In the genomic region with DNA sequence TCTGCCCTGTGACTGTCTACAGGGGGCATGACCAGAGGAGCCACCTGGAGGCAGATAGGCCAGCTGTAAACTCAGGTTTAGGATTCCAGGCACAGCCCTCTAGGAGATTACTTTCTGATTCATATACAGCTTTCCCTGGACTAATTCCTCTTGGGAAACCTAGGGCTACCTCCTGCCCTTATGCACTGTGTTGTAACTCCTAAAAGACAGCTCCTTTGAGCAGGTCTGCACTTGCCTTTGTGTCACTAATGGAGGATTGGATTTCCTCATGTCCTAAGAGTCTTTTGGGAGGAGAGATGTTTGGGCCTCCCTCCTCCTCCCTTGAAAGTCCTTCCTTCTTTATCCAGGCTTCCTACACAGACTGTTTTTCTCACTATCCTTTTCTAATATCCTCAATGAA, we compare ENCODE assay signal across 28 cellular contexts.
A peak's percentile ranks its signal among the peaks of the same experiment; 100 is the strongest.
DNase-seq lines count a peak whose midpoint lies in the region; ATAC-seq and TF ChIP-seq lines count a peak whose summit lies in the region.
"Had no signal": no experiment of that assay in that cellular context is flagged by ENCODE, and none has a peak within 500 bp of the region (broad histone marks: within the 10 kb centered on the region; RNA-seq: fewer than 3 reads in every experiment).

No MANE protein-coding gene starts in this region.

- no peak overlapping the region for H3K4me3 ChIP-seq in breast epithelium
- no peak overlapping the region for H3K4me3 ChIP-seq in RWPE2 (ENCODE audit: severe bottlenecking)
- H3K4me3 ChIP-seq: prostate gland, SK-N-MC had no signal

- H3K27ac ChIP-seq in breast epithelium = no peak overlapping the region
- H3K27ac ChIP-seq in RWPE2 (ENCODE audit: poor library complexity, severe bottlenecking) = no peak overlapping the region
- no peak overlapping the region for H3K27ac ChIP-seq in foreskin keratinocyte
- no peak overlapping the region for H3K27ac ChIP-seq in substantia nigra (ENCODE audit: low read depth, low read length, poor library complexity, severe bottlenecking)
- H3K27ac ChIP-seq: 22Rv1, prostate gland, SK-N-MC had no signal

- no peak for TF ChIP-seq POLR2A in breast epithelium (IDR thresholded peaks at IDR 0.05)

- H3K4me1 ChIP-seq in breast epithelium (no peaks in the 10 kb centered on the region), RWPE2 (ENCODE audit: insufficient read depth, poor library complexity, severe bottlenecking) (no peaks in the 10 kb centered on the region), foreskin keratinocyte (no peaks in the 10 kb centered on the region)
- H3K4me1 ChIP-seq: prostate gland had no signal

- H3K36me3 Mint-ChIP-seq in MCF 10A (ENCODE audit: insufficient read depth, unreplicated experiment) = no peaks in the 10 kb centered on the region
- H3K36me3 Mint-ChIP-seq: activated CD4-positive, alpha-beta memory T cell treated with anti-CD3 and anti-CD28 coated beads for 36 hours; CD14-positive monocyte; IgD-negative memory B cell; mesothelial cell of epicardium; type B pancreatic cell had no signal

- intact Hi-C loops in MCF 10A (cut with micrococcal nuclease) = no loop called here
- intact Hi-C loops in breast epithelium (cut with DNase I; ENCODE audit: low total_unique reads) = no loop called here

- ATAC-seq in RWPE2 (ENCODE audit: low read depth) (0 out of 3 replicates have a peak, but pooled peaks have one; percentile 25), foreskin keratinocyte (no peak), GM19328 (IDR thresholded peaks at IDR 0.05; ENCODE audit: unreplicated experiment) (no peak)
- ATAC-seq: activated CD4-positive, CD25-positive, alpha-beta regulatory T cell treated with anti-CD3 and anti-CD28 coated beads, Interleukin-2, amount 50 U/mL, for 24 hours; activated T-cell treated with anti-CD3 and anti-CD28 coated beads, Interleukin-2, amount 50 U/mL, for 72 hours; left ventricle myocardium superior had no signal

- peaks cover 5% of the 10 kb centered on the region for H3K4me1 Mint-ChIP-seq in MCF 10A (ENCODE audit: insufficient read depth, unreplicated experiment)
- H3K4me1 Mint-ChIP-seq: CD14-positive monocyte, mesothelial cell of epicardium had no signal

- H3K27me3 Mint-ChIP-seq in MCF 10A (ENCODE audit: insufficient read depth, unreplicated experiment) = peaks cover 35% of the 10 kb centered on the region
- H3K27me3 Mint-ChIP-seq: activated CD4-positive, alpha-beta memory T cell treated with anti-CD3 and anti-CD28 coated beads for 36 hours; IgD-negative memory B cell; type B pancreatic cell had no signal

- peaks cover 0 to 17% of the 10 kb centered on the region in 2 donors for H3K9me3 ChIP-seq in breast epithelium
- H3K9me3 ChIP-seq in RWPE2 (ENCODE audit: severe bottlenecking) = no peaks in the 10 kb centered on the region
- H3K9me3 ChIP-seq: prostate gland had no signal

- peaks cover 7% of the 10 kb centered on the region for H3K9me3 Mint-ChIP-seq in MCF 10A (ENCODE audit: unreplicated experiment)
- H3K9me3 Mint-ChIP-seq: activated CD4-positive, alpha-beta memory T cell treated with anti-CD3 and anti-CD28 coated beads for 36 hours; type B pancreatic cell had no signal

- H3K4me3 Mint-ChIP-seq in MCF 10A (ENCODE audit: unreplicated experiment) = no peak overlapping the region
- H3K4me3 Mint-ChIP-seq: activated CD4-positive, alpha-beta memory T cell treated with anti-CD3 and anti-CD28 coated beads for 36 hours; activated T-cell treated with anti-CD3 and anti-CD28 coated beads, Interleukin-2, amount 50 U/mL, for 72 hours; CD14-positive monocyte; IgD-negative memory B cell; mesothelial cell of epicardium; type B pancreatic cell had no signal

- TF ChIP-seq CTCF in MCF 10A (IDR thresholded peaks at IDR 0.05; ENCODE audit: unreplicated experiment) (no peak), breast epithelium (IDR thresholded peaks at IDR 0.05) (no peak), RWPE2 (IDR thresholded peaks at IDR 0.05; ENCODE audit: poor library complexity, severe bottlenecking) (no peak), foreskin keratinocyte (conservative IDR thresholded peaks at IDR 0.05) (no peak)

- CTCF ChIA-PET in MCF 10A (lab: Yijun Ruan, JAX) = interaction anchor here (1.0 to 1.2 kb wide), 2 partner anchors 15 to 108 kb away, joined by 3 read pairs; no protein-coding TSS in a partner anchor

- H3K27ac Mint-ChIP-seq in MCF 10A (ENCODE audit: low read depth, unreplicated experiment) = peak overlapping the region; percentile 53
- H3K27ac Mint-ChIP-seq: activated CD4-positive, alpha-beta memory T cell treated with anti-CD3 and anti-CD28 coated beads for 36 hours; activated T-cell treated with anti-CD3 and anti-CD28 coated beads, Interleukin-2, amount 50 U/mL, for 72 hours; CD14-positive monocyte; IgD-negative memory B cell; mesothelial cell of epicardium; type B pancreatic cell had no signal

- peak; percentile 84 for DNase-seq in MCF 10A (ENCODE audit: unreplicated experiment)
- DNase-seq in breast epithelium (ENCODE audit: low spot score in 2 of 2) = no peak
- DNase-seq in RWPE2 (ENCODE audit: low spot score) = no peak
- peak; percentile 13 to 54 for DNase-seq in foreskin keratinocyte
- no peak for DNase-seq in GDM1 (lab: John Stamatoyannopoulos, UW)
- no peak for DNase-seq in T1000 (lab: John Stamatoyannopoulos, UW)
- DNase-seq in substantia nigra (lab: John Stamatoyannopoulos, UW) = no peak
- DNase-seq: activated CD4-positive, alpha-beta memory T cell treated with anti-CD3 and anti-CD28 coated beads for 36 hours; activated T-cell treated with anti-CD3 and anti-CD28 coated beads, Interleukin-2, amount 50 U/mL, for 72 hours; central memory CD4-positive, alpha-beta T cell; cortex of kidney; DND-41; effector memory CD4-positive, alpha-beta T cell; foreskin fibroblast; head of caudate nucleus; kidney; left ventricle myocardium superior; NCI-H446 treated with DMSO at 0.1 percent for 48 hours; stimulated activated CD4-positive, alpha-beta T cell treated with anti-CD3 and anti-CD28 coated beads, Interleukin-4, amount 100 ng/mL, for 4 hours had no signal

- POLR2A ChIA-PET in MCF 10A (lab: Yijun Ruan, JAX) = interaction anchor here (0.6 to 1.6 kb wide), 6 partner anchors 10 to 145 kb away, joined by 3 to 7 read pairs (median 4); no protein-coding TSS in a partner anchor

- BruUV-seq in MCF 10A (replicated peaks; lab: Mats Ljungman, UMichigan) = no TSS peak

- H3K36me3 ChIP-seq in breast epithelium (no peaks in the 10 kb centered on the region), RWPE2 (ENCODE audit: low read depth) (no peaks in the 10 kb centered on the region)
- H3K36me3 ChIP-seq: prostate gland had no signal

- H3K27me3 ChIP-seq in breast epithelium (peaks cover 0 to 27% of the 10 kb centered on the region in 2 donors), RWPE2 (ENCODE audit: insufficient read depth, poor library complexity, severe bottlenecking) (no peaks in the 10 kb centered on the region), foreskin keratinocyte (no peaks in the 10 kb centered on the region)

Comparison
In these comparisons a context has a peak if more than half of its experiments do, and no peak if none do; other contexts are left out.
1. DNase-seq: peak in MCF 10A (single experiment) and foreskin keratinocyte (2 of 2); none in breast epithelium (0 of 2), RWPE2 (single experiment), GDM1 (single experiment), T1000 (single experiment) and substantia nigra (0 of 49).